1 cellular context compared by ENCODE assay signal in the genomic region with DNA sequence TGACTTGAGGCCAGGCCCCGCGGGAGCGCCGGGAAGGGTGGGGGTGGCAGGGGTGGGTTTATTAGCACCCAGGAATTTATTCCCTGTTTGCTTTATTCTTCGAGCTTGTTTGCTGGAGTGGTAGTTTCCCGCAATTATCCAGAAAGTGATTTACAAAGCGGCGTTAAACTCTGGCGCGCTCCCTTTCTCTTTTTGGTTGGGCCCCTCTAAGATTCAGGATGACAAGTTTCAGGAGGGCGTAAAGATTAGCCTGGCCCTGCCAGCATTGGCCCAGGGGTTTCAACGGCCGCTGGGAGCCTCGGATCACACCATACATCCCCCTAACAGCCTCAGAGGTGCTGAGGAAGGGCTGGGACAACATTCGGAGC.
TF ChIP-seq lines count a peak whose summit lies in the region.

No MANE protein-coding gene starts in this region.

TF ChIP-seq in HCT116, 20 proteins besides CTCF, POLR2A, EP300 and RAD21 (continued from another document):
- TF ChIP-seq CBX3 (IDR thresholded peaks at IDR 0.05; ENCODE audit: low read depth): no peak
- TF ChIP-seq EZH2 (IDR thresholded peaks at IDR 0.05): no peak
- no peak for TF ChIP-seq FOSL1 (IDR thresholded peaks at IDR 0.05; ENCODE audit: low read depth)
- TF ChIP-seq SRF (IDR thresholded peaks at IDR 0.05; ENCODE audit: low read depth): no peak
- TF ChIP-seq ELF1 (IDR thresholded peaks at IDR 0.05; ENCODE audit: borderline replicate concordance, low read depth): no peak
- no peak for TF ChIP-seq POLR2AphosphoS5 (IDR thresholded peaks at IDR 0.05; ENCODE audit: low read depth, low read length)
- TF ChIP-seq, protein P1, sequence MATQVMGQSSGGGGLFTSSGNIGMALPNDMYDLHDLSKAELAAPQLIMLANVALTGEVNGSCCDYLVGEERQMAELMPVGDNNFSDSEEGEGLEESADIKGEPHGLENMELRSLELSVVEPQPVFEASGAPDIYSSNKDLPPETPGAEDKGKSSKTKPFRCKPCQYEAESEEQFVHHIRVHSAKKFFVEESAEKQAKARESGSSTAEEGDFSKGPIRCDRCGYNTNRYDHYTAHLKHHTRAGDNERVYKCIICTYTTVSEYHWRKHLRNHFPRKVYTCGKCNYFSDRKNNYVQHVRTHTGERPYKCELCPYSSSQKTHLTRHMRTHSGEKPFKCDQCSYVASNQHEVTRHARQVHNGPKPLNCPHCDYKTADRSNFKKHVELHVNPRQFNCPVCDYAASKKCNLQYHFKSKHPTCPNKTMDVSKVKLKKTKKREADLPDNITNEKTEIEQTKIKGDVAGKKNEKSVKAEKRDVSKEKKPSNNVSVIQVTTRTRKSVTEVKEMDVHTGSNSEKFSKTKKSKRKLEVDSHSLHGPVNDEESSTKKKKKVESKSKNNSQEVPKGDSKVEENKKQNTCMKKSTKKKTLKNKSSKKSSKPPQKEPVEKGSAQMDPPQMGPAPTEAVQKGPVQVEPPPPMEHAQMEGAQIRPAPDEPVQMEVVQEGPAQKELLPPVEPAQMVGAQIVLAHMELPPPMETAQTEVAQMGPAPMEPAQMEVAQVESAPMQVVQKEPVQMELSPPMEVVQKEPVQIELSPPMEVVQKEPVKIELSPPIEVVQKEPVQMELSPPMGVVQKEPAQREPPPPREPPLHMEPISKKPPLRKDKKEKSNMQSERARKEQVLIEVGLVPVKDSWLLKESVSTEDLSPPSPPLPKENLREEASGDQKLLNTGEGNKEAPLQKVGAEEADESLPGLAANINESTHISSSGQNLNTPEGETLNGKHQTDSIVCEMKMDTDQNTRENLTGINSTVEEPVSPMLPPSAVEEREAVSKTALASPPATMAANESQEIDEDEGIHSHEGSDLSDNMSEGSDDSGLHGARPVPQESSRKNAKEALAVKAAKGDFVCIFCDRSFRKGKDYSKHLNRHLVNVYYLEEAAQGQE (IDR thresholded peaks at IDR 0.05; ENCODE audit: low read depth): no peak
- no peak for TF ChIP-seq YY1 (IDR thresholded peaks at IDR 0.05; ENCODE audit: extremely low read depth, insufficient replicate concordance, low read depth, low read length)
- no peak for TF ChIP-seq JUND (IDR thresholded peaks at IDR 0.05)
- TF ChIP-seq, protein P2, sequence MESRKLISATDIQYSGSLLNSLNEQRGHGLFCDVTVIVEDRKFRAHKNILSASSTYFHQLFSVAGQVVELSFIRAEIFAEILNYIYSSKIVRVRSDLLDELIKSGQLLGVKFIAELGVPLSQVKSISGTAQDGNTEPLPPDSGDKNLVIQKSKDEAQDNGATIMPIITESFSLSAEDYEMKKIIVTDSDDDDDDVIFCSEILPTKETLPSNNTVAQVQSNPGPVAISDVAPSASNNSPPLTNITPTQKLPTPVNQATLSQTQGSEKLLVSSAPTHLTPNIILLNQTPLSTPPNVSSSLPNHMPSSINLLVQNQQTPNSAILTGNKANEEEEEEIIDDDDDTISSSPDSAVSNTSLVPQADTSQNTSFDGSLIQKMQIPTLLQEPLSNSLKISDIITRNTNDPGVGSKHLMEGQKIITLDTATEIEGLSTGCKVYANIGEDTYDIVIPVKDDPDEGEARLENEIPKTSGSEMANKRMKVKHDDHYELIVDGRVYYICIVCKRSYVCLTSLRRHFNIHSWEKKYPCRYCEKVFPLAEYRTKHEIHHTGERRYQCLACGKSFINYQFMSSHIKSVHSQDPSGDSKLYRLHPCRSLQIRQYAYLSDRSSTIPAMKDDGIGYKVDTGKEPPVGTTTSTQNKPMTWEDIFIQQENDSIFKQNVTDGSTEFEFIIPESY (IDR thresholded peaks at IDR 0.05; ENCODE audit: extremely low read depth, insufficient replicate concordance, low read length): no peak
- TF ChIP-seq EZH2phosphoT487 (IDR thresholded peaks at IDR 0.05; ENCODE audit: borderline replicate concordance): no peak
- TF ChIP-seq SIN3A (IDR thresholded peaks at IDR 0.05; ENCODE audit: low read depth): no peak
TF ChIP-seq in HCT116: peak in this region for 0.
